In the genomic region with DNA sequence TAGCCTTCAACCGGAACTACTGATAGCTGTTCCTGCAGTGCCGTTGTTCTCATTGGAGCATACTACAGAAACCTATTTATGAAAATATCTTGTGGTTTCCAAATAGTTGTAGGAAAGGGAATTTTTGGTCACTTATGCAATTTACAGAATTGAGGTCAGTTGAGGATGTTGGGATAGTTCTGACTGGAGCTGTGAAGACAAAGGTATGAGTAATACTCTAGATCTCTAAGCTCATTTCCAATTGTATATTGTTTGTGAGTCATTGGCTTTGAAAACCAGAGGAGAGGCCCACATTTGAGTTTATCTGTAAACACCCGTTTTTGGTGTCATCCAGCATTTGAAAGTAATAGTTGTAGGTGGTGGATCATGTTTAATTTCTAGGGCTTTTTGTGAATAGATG, we compare ENCODE assay signal across 1 cellular context.
A peak's percentile ranks its signal among the peaks of the same experiment; 100 is the strongest.
TF ChIP-seq lines count a peak whose summit lies in the region.

No MANE protein-coding gene starts in this region.

TF ChIP-seq in IMR-90, 13 proteins besides CTCF, POLR2A, EP300 and RAD21 (continued from another document):
- TF ChIP-seq MAZ (IDR thresholded peaks at IDR 0.05; ENCODE audit: borderline replicate concordance, low read depth, low read length) (no peak), RFX5 (IDR thresholded peaks at IDR 0.05; ENCODE audit: low read depth, low read length) (peak; percentile 45; the same call in 1 of the 2 replicates), MAFK (IDR thresholded peaks at IDR 0.05; ENCODE audit: low read depth, low read length) (no peak), FOS (IDR thresholded peaks at IDR 0.05; ENCODE audit: low read depth, low read length) (peak; percentile 91), CHD1 (IDR thresholded peaks at IDR 0.05; ENCODE audit: low read depth, low read length) (no peak), SMC3 (IDR thresholded peaks at IDR 0.05; ENCODE audit: low read depth, low read length) (no peak), ELK1 (IDR thresholded peaks at IDR 0.05; ENCODE audit: borderline replicate concordance, low read depth, low read length) (no peak)
- TF ChIP-seq, protein P1, sequence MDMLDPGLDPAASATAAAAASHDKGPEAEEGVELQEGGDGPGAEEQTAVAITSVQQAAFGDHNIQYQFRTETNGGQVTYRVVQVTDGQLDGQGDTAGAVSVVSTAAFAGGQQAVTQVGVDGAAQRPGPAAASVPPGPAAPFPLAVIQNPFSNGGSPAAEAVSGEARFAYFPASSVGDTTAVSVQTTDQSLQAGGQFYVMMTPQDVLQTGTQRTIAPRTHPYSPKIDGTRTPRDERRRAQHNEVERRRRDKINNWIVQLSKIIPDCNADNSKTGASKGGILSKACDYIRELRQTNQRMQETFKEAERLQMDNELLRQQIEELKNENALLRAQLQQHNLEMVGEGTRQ (IDR thresholded peaks at IDR 0.05; ENCODE audit: low read depth, low read length), result no peak
